16 cellular contexts compared by ENCODE assay signal in the genomic region with DNA sequence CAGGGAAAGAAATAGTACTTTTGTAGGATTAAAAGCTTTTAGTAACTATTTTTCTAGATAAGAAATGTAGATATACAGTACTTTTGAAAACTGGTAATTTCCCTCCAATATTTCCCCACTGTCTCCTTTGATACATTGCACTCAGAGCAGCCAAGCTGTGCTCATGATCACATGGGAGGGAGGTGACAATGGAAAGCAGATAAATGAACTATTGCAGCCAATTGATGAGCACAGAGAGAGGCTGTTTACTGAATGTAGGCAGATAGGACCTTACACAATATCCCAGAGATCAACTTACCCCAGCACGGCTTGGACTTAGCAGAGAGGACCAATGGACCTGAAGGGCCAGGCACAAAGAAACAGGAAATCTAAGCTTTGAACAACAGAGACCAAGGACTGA.
DNase-seq lines count a peak whose midpoint lies in the region; ATAC-seq, FAIRE-seq and TF ChIP-seq lines count a peak whose summit lies in the region.
"Had no signal": no experiment of that assay in that cellular context is flagged by ENCODE, and none has a peak within 500 bp of the region (broad histone marks: within the 10 kb centered on the region; RNA-seq: fewer than 3 reads in every experiment).

No MANE protein-coding gene starts in this region.

- no peaks in the 10 kb centered on the region for H3K23me2 ChIP-seq in H1 (ENCODE audit: low read depth, low read length)

- H2BK15ac ChIP-seq in H1 (ENCODE audit: low read length), result no peak overlapping the region
- no peak overlapping the region for H2BK15ac ChIP-seq in mesendoderm (replicated peaks; ENCODE audit: low read depth)

- H3K9me3 Mint-ChIP-seq in WTC11 (no peaks in the 10 kb centered on the region), glutamatergic neuron (ENCODE audit: unreplicated experiment) (no peaks in the 10 kb centered on the region)
- no peaks in the 10 kb centered on the region for H3K9me3 Mint-ChIP-seq in activated CD4-positive, alpha-beta T cell treated with anti-CD3 and anti-CD28 coated beads, Interleukin-2, amount 10 ng/mL, durations not matched to agents 24 days and 14 days
- H3K9me3 Mint-ChIP-seq: HFFc6 had no signal

- H2AFZ ChIP-seq in H1 (ENCODE audit: low read length) (0 out of 2 replicates have a peak overlapping the region, but pooled peaks have one; percentile 28), SK-N-SH (ENCODE audit: low read depth) (no peak overlapping the region)

- H3K9me3 ChIP-seq in H1 (ENCODE audit: insufficient read depth in 2 of 2, low read depth in 1 of 2, low read length in 1 of 2) (no peaks in the 10 kb centered on the region), SK-N-SH (no peaks in the 10 kb centered on the region)
- H3K9me3 ChIP-seq: A549, BE2C had no signal

- H4K8ac ChIP-seq in H1 (ENCODE audit: extremely low read depth, insufficient read depth, low read length) (no peak overlapping the region), mesendoderm (ENCODE audit: low read depth, low read length) (no peak overlapping the region)

- WGBS in H1 (ENCODE audit: extremely low coverage in 1 of 2, insufficient coverage in 1 of 2, insufficient read length in 1 of 2, insufficient replicate concordance in 2 of 2, low coverage in 1 of 2, low lambda C conversion rate in 2 of 2, missing lambda C conversion rate in 1 of 2), 2 experiments, result 100% methylated on average over 1 of the region's 1 CpG; no CpG with 5 or more reads in 1 of the 2 experiments
- no CpG with 5 or more reads among the region's 1 CpG for WGBS in mesendoderm (ENCODE audit: extremely low coverage, insufficient coverage, low lambda C conversion rate)
- 93% methylated on average over 1 of the region's 1 CpG for WGBS in SK-N-SH (ENCODE audit: low lambda C conversion rate)

- H2BK5ac ChIP-seq in H1 (ENCODE audit: low read depth, low read length) (no peak overlapping the region), mesendoderm (ENCODE audit: low read length) (no peak overlapping the region)

- H3K27ac ChIP-seq in H1 (ENCODE audit: low read depth, low read length), result no peak overlapping the region
- H3K27ac ChIP-seq in mesendoderm (ENCODE audit: low read depth, low read length), result no peak overlapping the region
- no peak overlapping the region for H3K27ac ChIP-seq in SK-N-SH (ENCODE audit: low read depth in 2 of 2, low read length in 1 of 2)
- H3K27ac ChIP-seq: A549, C4-2B had no signal

- H3K4me1 ChIP-seq in H1 (replicated peaks in 1 of 4; ENCODE audit: control insufficient read depth in 3 of 4, insufficient read depth in 4 of 4, low read length in 3 of 4), result no peaks in the 10 kb centered on the region
- H3K4me1 ChIP-seq in mesendoderm (ENCODE audit: control insufficient read depth, low read depth, low read length), result peaks cover under 1% of the 10 kb centered on the region
- H3K4me1 ChIP-seq in SK-N-SH (ENCODE audit: control insufficient read depth in 1 of 2, insufficient read depth in 2 of 2, low read depth in 1 of 2, low read length in 1 of 2), result peaks cover 0 to 22% of the 10 kb centered on the region in 2 experiments
- H3K4me1 ChIP-seq: A549, BE2C had no signal

- no peak for TF ChIP-seq POLR2A in H1 (IDR thresholded peaks at IDR 0.05; ENCODE audit: control extremely low read depth in 1 of 2, low read depth in 2 of 2, low read length in 2 of 2)
- no peak for TF ChIP-seq POLR2A in GM12891 (IDR thresholded peaks at IDR 0.05; ENCODE audit: low read depth, low read length)

- H3K27ac Mint-ChIP-seq in WTC11, result no peak overlapping the region
- no peak overlapping the region for H3K27ac Mint-ChIP-seq in activated CD4-positive, alpha-beta T cell treated with anti-CD3 and anti-CD28 coated beads, Interleukin-2, amount 10 ng/mL, durations not matched to agents 24 days and 14 days
- no peak overlapping the region for H3K27ac Mint-ChIP-seq in glutamatergic neuron (ENCODE audit: unreplicated experiment)
- H3K27ac Mint-ChIP-seq: CD4-positive, alpha-beta memory T cell; HFFc6 had no signal

- H3K79me2 ChIP-seq in H1 (ENCODE audit: control insufficient read depth in 1 of 2, insufficient read depth in 2 of 2, low read length in 2 of 2) (no peaks in the 10 kb centered on the region), mesendoderm (ENCODE audit: control insufficient read depth, insufficient read depth, low read length) (no peaks in the 10 kb centered on the region), SK-N-SH (ENCODE audit: insufficient read depth) (no peaks in the 10 kb centered on the region)

- H3K23ac ChIP-seq in H1 (ENCODE audit: insufficient read length) (no peak overlapping the region), mesendoderm (ENCODE audit: low read length) (no peak overlapping the region)

- no peaks in the 10 kb centered on the region for H3K27me3 Mint-ChIP-seq in WTC11 (ENCODE audit: low read depth)
- no peaks in the 10 kb centered on the region for H3K27me3 Mint-ChIP-seq in activated CD4-positive, alpha-beta T cell treated with anti-CD3 and anti-CD28 coated beads, Interleukin-2, amount 10 ng/mL, durations not matched to agents 24 days and 14 days
- H3K27me3 Mint-ChIP-seq in glutamatergic neuron (ENCODE audit: unreplicated experiment), result no peaks in the 10 kb centered on the region

- H3K56ac ChIP-seq in H1 (replicated peaks; ENCODE audit: insufficient read length, low read depth, low read length), result no peak overlapping the region
- H3K56ac ChIP-seq in mesendoderm (ENCODE audit: low read length), result no peak overlapping the region

- FAIRE-seq in H1 (lab: Jason Lieb, UNC) (no peak), GM12891 (lab: Jason Lieb, UNC) (no peak)
- FAIRE-seq: A549, GM12878, HTR-8/SVneo had no signal

- POLR2A ChIA-PET in WTC11 (lab: Charles Lee), result no interaction called here
- POLR2A ChIA-PET in H1 (lab: Charles Lee; ENCODE audit: partially characterized antibody), result no interaction called here
- POLR2A ChIA-PET in SK-N-SH (lab: Yijun Ruan, JAX), result no interaction called here

- intact Hi-C loops in activated CD4-positive, alpha-beta T cell treated with anti-CD3 and anti-CD28 coated beads, Interleukin-2, amount 10 ng/mL, durations not matched to agents 24 days and 14 days (cut with micrococcal nuclease), result no loop called here

- H3K4ac ChIP-seq in H1 (replicated peaks; ENCODE audit: insufficient read length, low read depth, low read length) (no peak overlapping the region), mesendoderm (ENCODE audit: low read depth, low read length) (no peak overlapping the region)

- no peak overlapping the region for H2AK5ac ChIP-seq in H1 (ENCODE audit: low read depth, low read length)
- H2AK5ac ChIP-seq in mesendoderm (ENCODE audit: low read length), result no peak overlapping the region

- H3K4me3 Mint-ChIP-seq in WTC11 (no peak overlapping the region), glutamatergic neuron (ENCODE audit: unreplicated experiment) (no peak overlapping the region)
- H3K4me3 Mint-ChIP-seq in activated CD4-positive, alpha-beta T cell treated with anti-CD3 and anti-CD28 coated beads, Interleukin-2, amount 10 ng/mL, durations not matched to agents 24 days and 14 days, result no peak overlapping the region
- H3K4me3 Mint-ChIP-seq: CD4-positive, alpha-beta memory T cell; HFFc6 had no signal

- peaks cover 38% of the 10 kb centered on the region for H3F3A ChIP-seq in SK-N-SH (replicated peaks; ENCODE audit: insufficient read depth)

- H3K4me1 Mint-ChIP-seq in WTC11, result peaks cover 5% of the 10 kb centered on the region
- H3K4me1 Mint-ChIP-seq in activated CD4-positive, alpha-beta T cell treated with anti-CD3 and anti-CD28 coated beads, Interleukin-2, amount 10 ng/mL, durations not matched to agents 24 days and 14 days, result no peaks in the 10 kb centered on the region
- H3K4me1 Mint-ChIP-seq in glutamatergic neuron (ENCODE audit: low read depth, unreplicated experiment), result no peaks in the 10 kb centered on the region
- H3K4me1 Mint-ChIP-seq: CD4-positive, alpha-beta memory T cell had no signal

- H4K5ac ChIP-seq in H1 (ENCODE audit: insufficient read length, low read depth, low read length), result no peak overlapping the region
- H4K5ac ChIP-seq in mesendoderm (ENCODE audit: low read length), result no peak overlapping the region

- no peaks in the 10 kb centered on the region for H3K36me3 Mint-ChIP-seq in WTC11
- H3K36me3 Mint-ChIP-seq in activated CD4-positive, alpha-beta T cell treated with anti-CD3 and anti-CD28 coated beads, Interleukin-2, amount 10 ng/mL, durations not matched to agents 24 days and 14 days (ENCODE audit: low read depth), result no peaks in the 10 kb centered on the region
- no peaks in the 10 kb centered on the region for H3K36me3 Mint-ChIP-seq in glutamatergic neuron (ENCODE audit: unreplicated experiment)
- H3K36me3 Mint-ChIP-seq: CD4-positive, alpha-beta memory T cell had no signal

- H4K20me1 ChIP-seq in H1 (replicated peaks in 1 of 2; ENCODE audit: control insufficient read depth in 1 of 2, insufficient read depth in 2 of 2, low read length in 2 of 2) (no peaks in the 10 kb centered on the region), SK-N-SH (ENCODE audit: insufficient read depth) (no peaks in the 10 kb centered on the region)

- H3K36me3 ChIP-seq in H1 (ENCODE audit: control insufficient read depth in 2 of 4, insufficient read depth in 4 of 4, low read length in 3 of 4), result no peaks in the 10 kb centered on the region
- H3K36me3 ChIP-seq in mesendoderm (ENCODE audit: control insufficient read depth, insufficient read depth, low read length), result no peaks in the 10 kb centered on the region
- H3K36me3 ChIP-seq in SK-N-SH (replicated peaks in 1 of 2; ENCODE audit: control insufficient read depth in 1 of 2, insufficient read depth in 2 of 2, low read length in 1 of 2), result no peaks in the 10 kb centered on the region
- H3K36me3 ChIP-seq: BE2C had no signal

- no peak for TF ChIP-seq EP300 in H1 (IDR thresholded peaks at IDR 0.05; ENCODE audit: borderline replicate concordance in 1 of 2, low read depth in 2 of 2, low read length in 2 of 2)
- TF ChIP-seq EP300 in SK-N-SH (IDR thresholded peaks at IDR 0.05; ENCODE audit: borderline replicate concordance in 1 of 2, low read depth in 1 of 2, low read length in 1 of 2), result no peak

- H3K9me2 ChIP-seq in SK-N-SH, result no peaks in the 10 kb centered on the region

- CTCF ChIA-PET in WTC11 (lab: Charles Lee), result interaction anchor here (1.0 kb wide), 1 partner anchor 403 kb away, joined by 3 read pairs; no protein-coding TSS in a partner anchor
- CTCF ChIA-PET in H1 (lab: Charles Lee; ENCODE audit: partially characterized antibody), result no interaction called here
- CTCF ChIA-PET in SK-N-SH (lab: Yijun Ruan, JAX), result interaction anchor here (1.8 kb wide), 1 partner anchor 12 kb away, joined by 5 read pairs; no protein-coding TSS in a partner anchor

- no peak overlapping the region for H4K91ac ChIP-seq in H1 (replicated peaks; ENCODE audit: insufficient read length, low read length)

- DNase-seq in WTC11 (ENCODE audit: low spot score), result no peak
- no peak for DNase-seq in H1 (ENCODE audit: low read depth in 1 of 2, low spot score in 2 of 2)
- DNase-seq in mesendoderm, result peak; percentile 37
- DNase-seq in GM12891 (ENCODE audit: insufficient read length, low spot score), result no peak
- no peak for DNase-seq in SK-N-SH
- DNase-seq in activated CD4-positive, alpha-beta T cell treated with anti-CD3 and anti-CD28 coated beads, Interleukin-2, amount 10 ng/mL, durations not matched to agents 24 days and 14 days, result no peak
- no peak for DNase-seq in glutamatergic neuron
- DNase-seq: BE2C; CD4-positive, alpha-beta memory T cell; DMS79; HCEC 1CT; HFFc6 had no signal

- TF ChIP-seq CTCF in WTC11 (IDR thresholded peaks at IDR 0.05) (no peak), H1 (IDR thresholded peaks at IDR 0.05; ENCODE audit: control extremely low read depth in 1 of 3, insufficient read depth in 1 of 3, low read depth in 1 of 3, low read length in 3 of 3) (no peak), SK-N-SH (IDR thresholded peaks at IDR 0.05) (no peak), glutamatergic neuron (IDR thresholded peaks at IDR 0.05; ENCODE audit: partially characterized antibody, unreplicated experiment) (no peak)

- no peak overlapping the region for H3K4me3 ChIP-seq in H1 (ENCODE audit: extremely low read depth in 1 of 4, insufficient read depth in 2 of 4, low read depth in 3 of 4, low read length in 4 of 4)
- H3K4me3 ChIP-seq in mesendoderm (ENCODE audit: low read length), result no peak overlapping the region
- no peak overlapping the region for H3K4me3 ChIP-seq in SK-N-SH (ENCODE audit: low read depth in 2 of 2, low read length in 1 of 2)
- H3K4me3 ChIP-seq: A549, GM12878 had no signal

- H3K4me2 ChIP-seq in H1 (ENCODE audit: insufficient read depth in 1 of 2, low read depth in 2 of 2, low read length in 2 of 2) (no peak overlapping the region), mesendoderm (ENCODE audit: low read length) (no peak overlapping the region), SK-N-SH (no peak overlapping the region)
- H3K4me2 ChIP-seq: A549 had no signal

- H3K18ac ChIP-seq in H1 (ENCODE audit: extremely low read depth, low read length) (no peak overlapping the region), mesendoderm (ENCODE audit: low read length) (no peak overlapping the region)

- TF ChIP-seq RAD21 in H1 (IDR thresholded peaks at IDR 0.05 in 1 of 2, conservative IDR thresholded peaks at IDR 0.05 in 1 of 2; ENCODE audit: low read depth in 2 of 2, low read length in 2 of 2) (no peak), SK-N-SH (IDR thresholded peaks at IDR 0.05; ENCODE audit: low read length) (no peak)

- H3K9ac ChIP-seq in H1 (replicated peaks in 1 of 4; ENCODE audit: extremely low read depth in 1 of 4, low read depth in 3 of 4, low read length in 3 of 4) (no peak overlapping the region), mesendoderm (ENCODE audit: low read length) (no peak overlapping the region), SK-N-SH (no peak overlapping the region)

- H2BK120ac ChIP-seq in H1 (replicated peaks; ENCODE audit: low read depth, low read length) (no peak overlapping the region), mesendoderm (ENCODE audit: low read depth, low read length) (no peak overlapping the region)

- peak; percentile 73 for ATAC-seq in WTC11
- ATAC-seq: A549, GM12878 had no signal

- H3K27me3 ChIP-seq in H1 (replicated peaks in 1 of 4; ENCODE audit: control insufficient read depth in 3 of 4, extremely low read depth in 1 of 4, insufficient read depth in 3 of 4, low read length in 3 of 4) (no peaks in the 10 kb centered on the region), mesendoderm (ENCODE audit: insufficient read depth, low read length, poor library complexity) (no peaks in the 10 kb centered on the region), SK-N-SH (ENCODE audit: insufficient read depth) (no peaks in the 10 kb centered on the region)
- H3K27me3 ChIP-seq: BE2C had no signal

- H2BK20ac ChIP-seq in H1 (ENCODE audit: low read length), result no peak overlapping the region

- no peaks in the 10 kb centered on the region for H3K79me1 ChIP-seq in H1 (ENCODE audit: low read depth, low read length)
- H3K79me1 ChIP-seq in mesendoderm (ENCODE audit: low read length), result no peaks in the 10 kb centered on the region

- H3K14ac ChIP-seq in H1 (ENCODE audit: insufficient read length), result no peak overlapping the region

- no peak overlapping the region for H2BK12ac ChIP-seq in H1 (ENCODE audit: low read depth, low read length)
